In genomic region chr13:112444001-112444311, GRCh38 we compare ENCODE assay signal across 9 cellular contexts.
A peak's percentile ranks its signal among the peaks of the same experiment; 100 is the strongest.
DNase-seq lines count a peak whose midpoint lies in the region; ATAC-seq and TF ChIP-seq lines count a peak whose summit lies in the region.
"Had no signal": no experiment of that assay in that cellular context is flagged by ENCODE, and none has a peak within 500 bp of the region (broad histone marks: within the 10 kb centered on the region; RNA-seq: fewer than 3 reads in every experiment).

No MANE protein-coding gene starts in this region.

- H3K27me3 Mint-ChIP-seq in Caco-2 (ENCODE audit: insufficient read depth, unreplicated experiment): peaks cover 12% of the 10 kb centered on the region

- no peak overlapping the region for H3K27ac ChIP-seq in left lung

- intact Hi-C loops in Caco-2 (cut with micrococcal nuclease; ENCODE audit: unreplicated experiment) (loop anchor here (1.0 to 5.0 kb wide), 4 partner anchors 67 to 970 kb away; no protein-coding TSS in a partner anchor), left lung (cut with DNase I) (loop anchor here in 1 of 2 donors (10.0 kb wide), 1 partner anchor 969 kb away; no protein-coding TSS in a partner anchor)

- DNase-seq in Caco-2 (peak; percentile 79 to 89), MG63 (peak; percentile 47), SK-N-DZ (ENCODE audit: low spot score) (peak; percentile 60), choroid plexus epithelial cell (ENCODE audit: low read depth) (peak; percentile 71), left lung (peak in 1 of 2 donors; percentile 84)
- DNase-seq in stimulated activated CD8-positive, alpha-beta memory T cell treated with anti-CD3 and anti-CD28 coated beads, Interleukin-12 subunit alpha, Interleukin-12 subunit beta, amount 100 ng/mL, for 24 hours (ENCODE audit: extremely low read depth): peak; percentile 8

- H3K9me3 Mint-ChIP-seq in Caco-2 (ENCODE audit: unreplicated experiment): peaks cover 2% of the 10 kb centered on the region

- peak; percentile 79 for ATAC-seq in GM21381 (IDR thresholded peaks at IDR 0.05; ENCODE audit: unreplicated experiment)
- peak; percentile 97 for ATAC-seq in left lung
- no peak for ATAC-seq in GM18907 (IDR thresholded peaks at IDR 0.05; ENCODE audit: unreplicated experiment)

- H3K36me3 Mint-ChIP-seq in Caco-2 (ENCODE audit: insufficient read depth, unreplicated experiment): no peaks in the 10 kb centered on the region
- H3K36me3 Mint-ChIP-seq: T-cell had no signal

- H3K4me3 ChIP-seq in Caco-2 (ENCODE audit: low read depth, low read length) (no peak overlapping the region), MG63 (no peak overlapping the region), choroid plexus epithelial cell (ENCODE audit: low read depth, low read length) (no peak overlapping the region), left lung (no peak overlapping the region)

- H3K4me3 Mint-ChIP-seq in Caco-2 (ENCODE audit: unreplicated experiment): no peak overlapping the region
- H3K4me3 Mint-ChIP-seq: T-cell had no signal

- TF ChIP-seq CTCF in Caco-2 (IDR thresholded peaks at IDR 0.05; ENCODE audit: insufficient read depth in 1 of 2, low read depth in 1 of 2, low read length in 1 of 2, severe bottlenecking in 1 of 2, unreplicated experiment in 1 of 2) (peak; percentile 93 to 96), choroid plexus epithelial cell (conservative IDR thresholded peaks at IDR 0.05; ENCODE audit: low read depth, low read length) (peak; percentile 89), left lung (IDR thresholded peaks at IDR 0.05) (peak; percentile 72 to 78)

- BruUV-seq in Caco-2 (replicated peaks; lab: Mats Ljungman, UMichigan): no TSS peak

- H3K4me1 ChIP-seq in Caco-2 (peaks cover 14% of the 10 kb centered on the region), left lung (no peaks in the 10 kb centered on the region)

- H3K27ac Mint-ChIP-seq in Caco-2 (ENCODE audit: unreplicated experiment): no peak overlapping the region
- H3K27ac Mint-ChIP-seq: T-cell had no signal

- POLR2A ChIA-PET in Caco-2 (lab: Charles Lee): interaction anchor here (0.7 kb wide), 1 partner anchor 145 kb away, joined by 3 read pairs; no protein-coding TSS in a partner anchor

- H3K36me3 ChIP-seq in Caco-2 (ENCODE audit: control insufficient read depth, insufficient read depth, low read length) (no peaks in the 10 kb centered on the region), MG63 (no peaks in the 10 kb centered on the region), left lung (no peaks in the 10 kb centered on the region)

- CTCF ChIA-PET in Caco-2 (lab: Charles Lee): interaction anchor here (0.6 to 1.3 kb wide), 7 partner anchors 14 to 970 kb away, joined by 3 to 4 read pairs (median 3); no protein-coding TSS in a partner anchor

- H3K9me3 ChIP-seq in Caco-2 (no peaks in the 10 kb centered on the region), MG63 (peaks cover under 1% of the 10 kb centered on the region; the same call in 1 of the 2 replicates), left lung (peaks cover 0 to under 1% of the 10 kb centered on the region in 2 donors)

- H3K27me3 ChIP-seq in Caco-2 (replicated peaks; ENCODE audit: control insufficient read depth, insufficient read depth, low read length): no peaks in the 10 kb centered on the region; the same call in none of the 2 replicates
- H3K27me3 ChIP-seq in MG63: no peaks in the 10 kb centered on the region
- H3K27me3 ChIP-seq in left lung: peaks cover 14 to 79% of the 10 kb centered on the region in 2 donors

- peaks cover 9% of the 10 kb centered on the region for H3K4me1 Mint-ChIP-seq in Caco-2 (ENCODE audit: low read depth, unreplicated experiment)
